23 cellular contexts compared by ENCODE assay signal in the genomic region with DNA sequence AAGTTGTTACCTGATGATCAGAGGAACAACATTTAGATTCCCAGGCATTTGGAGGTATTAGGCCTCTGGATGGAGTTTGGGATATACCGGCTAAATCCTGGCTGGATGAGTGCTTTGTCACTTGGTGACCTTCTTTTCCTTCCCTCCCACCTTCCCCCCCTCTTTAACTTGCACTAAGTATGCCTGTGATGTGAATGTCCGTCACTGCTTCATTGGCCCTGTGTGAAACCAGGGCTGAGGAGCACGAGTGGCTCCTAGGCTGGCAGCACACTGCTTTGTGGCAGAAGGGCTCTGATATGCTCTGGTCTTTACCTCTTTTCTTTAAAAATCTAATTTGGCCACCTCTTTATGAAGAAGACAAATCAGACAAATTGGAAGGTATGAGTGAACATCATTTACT.
DNase-seq lines count a peak whose midpoint lies in the region; ATAC-seq and TF ChIP-seq lines count a peak whose summit lies in the region.
"Had no signal": no experiment of that assay in that cellular context is flagged by ENCODE, and none has a peak within 500 bp of the region (broad histone marks: within the 10 kb centered on the region; RNA-seq: fewer than 3 reads in every experiment).

No MANE protein-coding gene starts in this region.

- H3K27ac ChIP-seq in cardiac muscle cell (peak overlapping the region; percentile 76), heart left ventricle (peak overlapping the region; percentile 31 to 89 (median 80)), parathyroid adenoma (peak overlapping the region; percentile 92), sigmoid colon (no peak overlapping the region)
- H3K27ac ChIP-seq: A549, BLaER1, breast epithelium, left lung, tibial nerve had no signal

- no peaks in the 10 kb centered on the region for H3K36me3 ChIP-seq in cardiac muscle cell
- peaks cover 0 to 6% (median 0%) of the 10 kb centered on the region in 9 donors for H3K36me3 ChIP-seq in heart left ventricle
- no peaks in the 10 kb centered on the region for H3K36me3 ChIP-seq in parathyroid adenoma (ENCODE audit: control insufficient read depth, insufficient read depth, low read length)
- H3K36me3 ChIP-seq in sigmoid colon, result no peaks in the 10 kb centered on the region
- H3K36me3 ChIP-seq: breast epithelium, left lung had no signal

- no peak for TF ChIP-seq EP300 in sigmoid colon (IDR thresholded peaks at IDR 0.05)

- intact Hi-C loops in left cardiac atrium (cut with DNase I) (no loop called here), heart left ventricle (cut with DNase I) (loop anchor here in 2 of 10 donors (2.0 to 10.0 kb wide), 2 partner anchors 16 to 96 kb away; a partner anchor contains a TSS), sigmoid colon (cut with DNase I) (no loop called here)

- H3K9ac ChIP-seq in parathyroid adenoma, result no peak overlapping the region
- H3K9ac ChIP-seq: BLaER1 had no signal

- TF ChIP-seq POLR2A in heart left ventricle (IDR thresholded peaks at IDR 0.05), result no peak
- TF ChIP-seq POLR2A in sigmoid colon (IDR thresholded peaks at IDR 0.05), result no peak

- ATAC-seq in left cardiac atrium, result no peak
- peak in 3 of 4 donors; percentile 31 to 37 (median 36) for ATAC-seq in heart left ventricle
- no peak for ATAC-seq in GM18909 (IDR thresholded peaks at IDR 0.05; ENCODE audit: poor library complexity, unreplicated experiment)
- no peak for ATAC-seq in HG02571 (IDR thresholded peaks at IDR 0.05; ENCODE audit: unreplicated experiment)
- ATAC-seq: A549; GM23338; left lung; stimulated activated naive CD8-positive, alpha-beta T cell treated with anti-CD3 and anti-CD28 coated beads, Interleukin-15, Interleukin-2, amounts not matched to agents 100 U/mL and 50 U/mL, for 24 hours had no signal

- H3K4me3 ChIP-seq in cardiac muscle cell (no peak overlapping the region), heart left ventricle (peak overlapping the region in 2 of 12 donors; percentile 57 to 65), parathyroid adenoma (ENCODE audit: low read depth, low read length) (no peak overlapping the region), sigmoid colon (no peak overlapping the region)
- H3K4me3 ChIP-seq: A549, BLaER1, breast epithelium, GM23338, left lung, tibial nerve had no signal

- 47 to 58% (median 55%) methylated on average over 3 of the region's 3 CpGs for WGBS in heart left ventricle, 4 donors
- 91 to 94% methylated on average over 3 of the region's 3 CpGs for WGBS in sigmoid colon, 2 donors

- no peak overlapping the region for H3K4me2 ChIP-seq in parathyroid adenoma (ENCODE audit: low read length)
- H3K4me2 ChIP-seq: A549, BLaER1, GM23338 had no signal

- H3K79me2 ChIP-seq in parathyroid adenoma, result peaks cover 8% of the 10 kb centered on the region

- H3K4me1 ChIP-seq in cardiac muscle cell (ENCODE audit: low read depth) (peaks cover 47% of the 10 kb centered on the region), heart left ventricle (peaks cover 0 to 80% (median 36%) of the 10 kb centered on the region in 12 donors), parathyroid adenoma (peaks cover 49% of the 10 kb centered on the region), sigmoid colon (peaks cover 0 to 7% (median 3%) of the 10 kb centered on the region in 4 donors)
- H3K4me1 ChIP-seq: breast epithelium had no signal

- TF ChIP-seq CTCF in cardiac muscle cell (IDR thresholded peaks at IDR 0.05; ENCODE audit: low read depth, low read length) (no peak), heart left ventricle (IDR thresholded peaks at IDR 0.05) (no peak), parathyroid adenoma (IDR thresholded peaks at IDR 0.05) (no peak), sigmoid colon (IDR thresholded peaks at IDR 0.05) (no peak)

- H3K27me3 ChIP-seq in cardiac muscle cell, result no peaks in the 10 kb centered on the region
- no peaks in the 10 kb centered on the region for H3K27me3 ChIP-seq in heart left ventricle
- no peaks in the 10 kb centered on the region for H3K27me3 ChIP-seq in parathyroid adenoma (ENCODE audit: control insufficient read depth, insufficient read depth, low read length)
- H3K27me3 ChIP-seq in sigmoid colon, result no peaks in the 10 kb centered on the region
- H3K27me3 ChIP-seq: BLaER1, breast epithelium, tibial nerve had no signal

- H3K9me3 ChIP-seq in cardiac muscle cell (ENCODE audit: low read depth) (no peaks in the 10 kb centered on the region), heart left ventricle (no peaks in the 10 kb centered on the region), parathyroid adenoma (ENCODE audit: control insufficient read depth, low read length) (no peaks in the 10 kb centered on the region), sigmoid colon (no peaks in the 10 kb centered on the region)
- H3K9me3 ChIP-seq: A549, BLaER1, breast epithelium, left lung, tibial nerve had no signal

- DNase-seq in cardiac muscle cell (ENCODE audit: low read depth in 1 of 2, low spot score in 1 of 2), result no peak
- DNase-seq in left cardiac atrium, result no peak
- DNase-seq in heart left ventricle, result no peak
- no peak for DNase-seq in sigmoid colon
- DNase-seq in activated CD4-positive, alpha-beta T cell treated with anti-CD3 and anti-CD28 coated beads for 48 hours, result no peak
- DNase-seq: activated CD4-positive, alpha-beta T cell treated with anti-CD3 and anti-CD28 coated beads, Interleukin-2, amount 10 ng/mL, durations not matched to agents 24 days and 14 days; EL; left lung; NCI-H187; NCI-H2227 treated with DMSO at 0.1 percent for 48 hours; NCI-H82; SHP77 treated with DMSO at 0.1 percent for 48 hours; stimulated activated CD4-positive, alpha-beta T cell treated with anti-CD3 and anti-CD28 coated beads, Interleukin-2, amount 100 ng/mL, for 48 hours; stimulated activated naive CD8-positive, alpha-beta T cell treated with anti-CD3 and anti-CD28 coated beads, Interleukin-15, Interleukin-2, amounts not matched to agents 100 U/mL and 50 U/mL, for 24 hours; SW 1271 had no signal

- H2AFZ ChIP-seq in parathyroid adenoma, result peak overlapping the region; percentile 2
- H2AFZ ChIP-seq: GM23338 had no signal

Comparison
In these comparisons a context has a peak if more than half of its experiments do, and no peak if none do; other contexts are left out.
1. ATAC-seq: peak in heart left ventricle (3 of 4); none in left cardiac atrium (0 of 2), GM18909 (single experiment) and HG02571 (single experiment).
2. H3K27ac ChIP-seq: peak in cardiac muscle cell (single experiment), heart left ventricle (12 of 12) and parathyroid adenoma (single experiment); none in sigmoid colon (0 of 4).